Comparison of ENCODE assay signal across 16 cellular contexts in the genomic region with DNA sequence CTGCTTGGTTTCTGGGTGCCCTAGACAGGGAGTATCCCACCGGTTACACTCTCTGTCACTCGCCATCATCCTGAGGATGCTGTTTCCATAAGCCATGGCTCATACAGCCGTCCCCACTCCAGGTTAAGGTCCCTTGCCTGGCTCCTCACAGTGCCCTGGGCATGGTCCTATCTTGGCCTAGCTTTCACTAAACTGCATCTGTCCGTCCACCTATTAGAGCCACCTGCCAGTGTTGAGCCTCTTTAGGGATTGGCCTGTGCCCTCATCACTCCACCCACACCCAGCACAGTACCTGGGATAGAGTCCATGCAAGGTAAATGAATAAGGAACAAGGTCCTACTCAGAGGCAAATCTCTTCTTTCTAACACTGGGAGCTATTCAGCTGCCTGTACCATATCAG.
DNase-seq lines count a peak whose midpoint lies in the region; ATAC-seq and TF ChIP-seq lines count a peak whose summit lies in the region.
"Had no signal": no experiment of that assay in that cellular context is flagged by ENCODE, and none has a peak within 500 bp of the region (broad histone marks: within the 10 kb centered on the region; RNA-seq: fewer than 3 reads in every experiment).

No MANE protein-coding gene starts in this region.

- TF ChIP-seq CTCF in WTC11 (IDR thresholded peaks at IDR 0.05) (no peak), nephron progenitor cell (IDR thresholded peaks at IDR 0.05) (no peak)

- H3K9me3 Mint-ChIP-seq in WTC11: no peaks in the 10 kb centered on the region
- no peaks in the 10 kb centered on the region for H3K9me3 Mint-ChIP-seq in nephron progenitor cell

- CTCF ChIA-PET in WTC11 (lab: Charles Lee): no interaction called here

- POLR2A ChIA-PET in WTC11 (lab: Charles Lee): no interaction called here

- no peaks in the 10 kb centered on the region for H3K36me3 Mint-ChIP-seq in WTC11
- peaks cover 5% of the 10 kb centered on the region for H3K36me3 Mint-ChIP-seq in nephron progenitor cell (ENCODE audit: low read depth)

- DNase-seq in G401 (ENCODE audit: low spot score) (peak; percentile 22), WTC11 (ENCODE audit: low spot score) (peak; percentile 3), islet precursor cell (peak; percentile 38), posterior vena cava (ENCODE audit: low spot score) (peak; percentile 28), nephron progenitor cell (no peak), GF-D8 (lab: John Stamatoyannopoulos, UW) (no peak)
- DNase-seq: NCI-H1048, NCI-H1417 treated with DMSO at 0.1 percent for 48 hours, NCI-H1694 treated with DMSO at 0.1 percent for 48 hours, NCI-H2081 treated with DMSO at 0.1 percent for 48 hours, NCI-H2171 treated with DMSO at 0.1 percent for 48 hours, NCI-H345, NCI-H524 treated with DMSO at 0.1 percent for 48 hours, NCI-H774, SIG-M5 had no signal

- ATAC-seq in WTC11 (peak; percentile 63), GM21367 (IDR thresholded peaks at IDR 0.05; ENCODE audit: unreplicated experiment) (no peak)

- peaks cover 31% of the 10 kb centered on the region for H3K4me1 Mint-ChIP-seq in WTC11
- peaks cover 37% of the 10 kb centered on the region for H3K4me1 Mint-ChIP-seq in nephron progenitor cell

- H3K4me3 Mint-ChIP-seq in WTC11: no peak overlapping the region
- H3K4me3 Mint-ChIP-seq in nephron progenitor cell: no peak overlapping the region

- H3K27me3 Mint-ChIP-seq in WTC11 (ENCODE audit: low read depth) (no peaks in the 10 kb centered on the region), nephron progenitor cell (ENCODE audit: low read depth, poor library complexity) (peaks cover 3% of the 10 kb centered on the region)

- in situ Hi-C loops in G401 (cut with HindIII; ENCODE audit: low sequenced_read_pairs): no loop called here

- no peak overlapping the region for H3K27ac Mint-ChIP-seq in WTC11
- H3K27ac Mint-ChIP-seq in nephron progenitor cell: no peak overlapping the region

- intact Hi-C loops in posterior vena cava (cut with DNase I): no loop called here

TF ChIP-seq in WTC11, 78 proteins besides CTCF, POLR2A, EP300 and RAD21:
- no peak for TF ChIP-seq ZNF396 (CRISPR knock-in tag; IDR thresholded peaks at IDR 0.05; ENCODE audit: borderline replicate concordance)
- TF ChIP-seq ESRRA (CRISPR knock-in tag; IDR thresholded peaks at IDR 0.05; ENCODE audit: borderline replicate concordance): no peak
- TF ChIP-seq, protein P1, sequence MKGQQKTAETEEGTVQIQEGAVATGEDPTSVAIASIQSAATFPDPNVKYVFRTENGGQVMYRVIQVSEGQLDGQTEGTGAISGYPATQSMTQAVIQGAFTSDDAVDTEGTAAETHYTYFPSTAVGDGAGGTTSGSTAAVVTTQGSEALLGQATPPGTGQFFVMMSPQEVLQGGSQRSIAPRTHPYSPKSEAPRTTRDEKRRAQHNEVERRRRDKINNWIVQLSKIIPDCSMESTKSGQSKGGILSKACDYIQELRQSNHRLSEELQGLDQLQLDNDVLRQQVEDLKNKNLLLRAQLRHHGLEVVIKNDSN (CRISPR knock-in tag; IDR thresholded peaks at IDR 0.05): no peak
- TF ChIP-seq NR3C1 (CRISPR knock-in tag; conservative IDR thresholded peaks at IDR 0.05; ENCODE audit: low read depth): no peak
- TF ChIP-seq EMX1 (CRISPR knock-in tag; IDR thresholded peaks at IDR 0.05): no peak
- no peak for TF ChIP-seq ZNF121 (CRISPR knock-in tag; IDR thresholded peaks at IDR 0.05)
- TF ChIP-seq GABPB1 (CRISPR knock-in tag; IDR thresholded peaks at IDR 0.05): no peak
- TF ChIP-seq, protein P2, sequence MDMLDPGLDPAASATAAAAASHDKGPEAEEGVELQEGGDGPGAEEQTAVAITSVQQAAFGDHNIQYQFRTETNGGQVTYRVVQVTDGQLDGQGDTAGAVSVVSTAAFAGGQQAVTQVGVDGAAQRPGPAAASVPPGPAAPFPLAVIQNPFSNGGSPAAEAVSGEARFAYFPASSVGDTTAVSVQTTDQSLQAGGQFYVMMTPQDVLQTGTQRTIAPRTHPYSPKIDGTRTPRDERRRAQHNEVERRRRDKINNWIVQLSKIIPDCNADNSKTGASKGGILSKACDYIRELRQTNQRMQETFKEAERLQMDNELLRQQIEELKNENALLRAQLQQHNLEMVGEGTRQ (CRISPR knock-in tag; IDR thresholded peaks at IDR 0.05): no peak
- TF ChIP-seq SMAD3 (CRISPR knock-in tag; IDR thresholded peaks at IDR 0.05; ENCODE audit: borderline replicate concordance): no peak
- TF ChIP-seq ZBTB21 (CRISPR knock-in tag; IDR thresholded peaks at IDR 0.05; ENCODE audit: borderline replicate concordance): no peak
- no peak for TF ChIP-seq GTF2I (CRISPR knock-in tag; conservative IDR thresholded peaks at IDR 0.05)

Comparison
In these comparisons a context has a peak if more than half of its experiments do, and no peak if none do; other contexts are left out.
1. DNase-seq: peak in G401 (single experiment), WTC11 (single experiment), islet precursor cell (single experiment) and posterior vena cava (single experiment); none in nephron progenitor cell (single experiment) and GF-D8 (single experiment).